1 cellular context compared by ENCODE assay signal in genomic region chr4:153344131-153345010, GRCh38.
TF ChIP-seq lines count a peak whose summit lies in the region.

Gene MND1, plus strand, starts transcription at chr4:153344688. Its CDS starts 50 bp downstream, at chr4:153344738.

TF ChIP-seq in HepG2, 621 proteins besides CTCF, POLR2A, EP300 and RAD21 (continued from another document):
- TF ChIP-seq ZNF572 (CRISPR knock-in tag; IDR thresholded peaks at IDR 0.05) = 0 out of 2 replicates have a peak, but pooled peaks have one; percentile 8
- TF ChIP-seq ZNF275 (CRISPR knock-in tag; IDR thresholded peaks at IDR 0.05; ENCODE audit: borderline replicate concordance) = peak; percentile 74; the same call in 1 of the 2 replicates
- TF ChIP-seq HBP1 (CRISPR knock-in tag; IDR thresholded peaks at IDR 0.05; ENCODE audit: low read depth) = peak; percentile 89; the same call in 1 of the 2 replicates
- peak; percentile 97 for TF ChIP-seq ZNF724P (CRISPR knock-in tag; IDR thresholded peaks at IDR 0.05; ENCODE audit: borderline replicate concordance)
- TF ChIP-seq HDAC6 (IDR thresholded peaks at IDR 0.05; ENCODE audit: low read depth, low read length) = no peak
- no peak for TF ChIP-seq SCMH1 (CRISPR knock-in tag; IDR thresholded peaks at IDR 0.05; ENCODE audit: borderline replicate concordance)
